9 cellular contexts compared by ENCODE assay signal in genomic region chr3:30597131-30597768, GRCh38. TPM values are rescaled to one million over a fixed set of nuclear protein-coding genes. Genes with fewer than 3 reads are reported as not detected.
DNase-seq lines count a peak whose midpoint lies in the region; ATAC-seq and TF ChIP-seq lines count a peak whose summit lies in the region.
"Had no signal": no experiment of that assay in that cellular context is flagged by ENCODE, and none has a peak within 500 bp of the region (broad histone marks: within the 10 kb centered on the region; RNA-seq: fewer than 3 reads in every experiment).

No MANE protein-coding gene starts in this region.

- H3K27ac Mint-ChIP-seq in Calu3 (ENCODE audit: unreplicated experiment) (peak overlapping the region; percentile 91), progenitor cell of endocrine pancreas (peak overlapping the region; percentile 97)
- H3K27ac Mint-ChIP-seq in stimulated activated naive CD8-positive, alpha-beta T cell treated with anti-CD3 and anti-CD28 coated beads, Interleukin-15, amount 100 ng/mL, for 72 hours: peak overlapping the region in 1 of 2 donors; percentile 19

- no peaks in the 10 kb centered on the region for H3K27me3 ChIP-seq in Peyer's patch
- H3K27me3 ChIP-seq in BE2C: no peaks in the 10 kb centered on the region

- intact Hi-C loops in Calu3 (cut with micrococcal nuclease; ENCODE audit: unreplicated experiment): loop anchor here (1.0 to 5.0 kb wide), 2 partner anchors 58 to 105 kb away; no protein-coding TSS in a partner anchor

- H3K27ac ChIP-seq in Peyer's patch: peak overlapping the region in 3 of 4 donors; percentile 8 to 56 (median 49)

- CTCF ChIA-PET in Calu3 (lab: Charles Lee): interaction anchor here (0.6 to 1.1 kb wide), 2 partner anchors 9 to 16 kb away, joined by 3 to 4 read pairs; partner anchors contain the start of gene TGFBR2

- H3K9me3 Mint-ChIP-seq in Calu3 (ENCODE audit: low read depth, unreplicated experiment) (no peaks in the 10 kb centered on the region), progenitor cell of endocrine pancreas (ENCODE audit: low read depth) (peaks cover 12% of the 10 kb centered on the region)
- peaks cover 0 to 5% of the 10 kb centered on the region in 2 donors for H3K9me3 Mint-ChIP-seq in stimulated activated naive CD8-positive, alpha-beta T cell treated with anti-CD3 and anti-CD28 coated beads, Interleukin-15, amount 100 ng/mL, for 72 hours

- H3K27me3 Mint-ChIP-seq in Calu3 (ENCODE audit: unreplicated experiment) (no peaks in the 10 kb centered on the region), progenitor cell of endocrine pancreas (no peaks in the 10 kb centered on the region)
- no peaks in the 10 kb centered on the region for H3K27me3 Mint-ChIP-seq in stimulated activated naive CD8-positive, alpha-beta T cell treated with anti-CD3 and anti-CD28 coated beads, Interleukin-15, amount 100 ng/mL, for 72 hours

- peak; percentile 45 for DNase-seq in Calu3
- no peak for DNase-seq in Peyer's patch
- peak; percentile 68 for DNase-seq in fibroblast of peridontal ligament (ENCODE audit: extremely low read depth)
- no peak for DNase-seq in progenitor cell of endocrine pancreas (ENCODE audit: low spot score, unreplicated experiment)
- no peak for DNase-seq in BE2C
- DNase-seq in DMS79 treated with DMSO at 0.1 percent for 48 hours (lab: John Stamatoyannopoulos, UW): no peak
- DNase-seq in stimulated activated naive CD8-positive, alpha-beta T cell treated with anti-CD3 and anti-CD28 coated beads, Interleukin-15, amount 100 ng/mL, for 72 hours: no peak
- DNase-seq: NCI-H524 had no signal

- no peaks in the 10 kb centered on the region for H3K36me3 ChIP-seq in Peyer's patch
- H3K36me3 ChIP-seq in BE2C: no peaks in the 10 kb centered on the region

- no peak for ATAC-seq in stimulated activated naive CD8-positive, alpha-beta T cell treated with anti-CD3 and anti-CD28 coated beads, Interleukin-15, amount 100 ng/mL, for 72 hours
- ATAC-seq in HG03097 (IDR thresholded peaks at IDR 0.05; ENCODE audit: low FRiP score, unreplicated experiment): no peak

- H3K4me3 Mint-ChIP-seq in Calu3 (ENCODE audit: low read depth, unreplicated experiment) (no peak overlapping the region), progenitor cell of endocrine pancreas (ENCODE audit: low read depth) (peak overlapping the region; percentile 44)
- no peak overlapping the region for H3K4me3 Mint-ChIP-seq in stimulated activated naive CD8-positive, alpha-beta T cell treated with anti-CD3 and anti-CD28 coated beads, Interleukin-15, amount 100 ng/mL, for 72 hours

- H3K4me1 ChIP-seq in Peyer's patch (peaks cover 0 to 28% (median 8%) of the 10 kb centered on the region in 4 donors), BE2C (no peaks in the 10 kb centered on the region)

- H3K4me3 ChIP-seq in Peyer's patch (no peak overlapping the region), BE2C (ENCODE audit: low read depth, low read length) (no peak overlapping the region)

- no TSS peak for BruUV-seq in Calu3 (replicated peaks; lab: Mats Ljungman, UMichigan)

- no peak for TF ChIP-seq CTCF in Calu3 (IDR thresholded peaks at IDR 0.05; ENCODE audit: unreplicated experiment)
- TF ChIP-seq CTCF in Peyer's patch (IDR thresholded peaks at IDR 0.05): no peak
- no peak for TF ChIP-seq CTCF in progenitor cell of endocrine pancreas (IDR thresholded peaks at IDR 0.05; ENCODE audit: unreplicated experiment)
- TF ChIP-seq CTCF in BE2C (IDR thresholded peaks at IDR 0.05; ENCODE audit: low read depth, low read length): no peak

- H3K9me3 ChIP-seq in Peyer's patch (no peaks in the 10 kb centered on the region), BE2C (no peaks in the 10 kb centered on the region)

- H3K36me3 Mint-ChIP-seq in Calu3 (ENCODE audit: insufficient read depth, unreplicated experiment): peaks cover 12% of the 10 kb centered on the region
- peaks cover 4% of the 10 kb centered on the region for H3K36me3 Mint-ChIP-seq in progenitor cell of endocrine pancreas (ENCODE audit: insufficient read depth)

- TF ChIP-seq POLR2A in Peyer's patch (IDR thresholded peaks at IDR 0.05): no peak

- H3K4me1 Mint-ChIP-seq in Calu3 (ENCODE audit: low read depth, unreplicated experiment): peaks cover 48% of the 10 kb centered on the region
- H3K4me1 Mint-ChIP-seq in progenitor cell of endocrine pancreas (ENCODE audit: low read depth): peaks cover 26% of the 10 kb centered on the region
- peaks cover 51% of the 10 kb centered on the region for H3K4me1 Mint-ChIP-seq in stimulated activated naive CD8-positive, alpha-beta T cell treated with anti-CD3 and anti-CD28 coated beads, Interleukin-15, amount 100 ng/mL, for 72 hours

RNA-seq across cellular contexts. Expression of gene TGFBR2, which starts 9.2 kb away (rescaled TPM):
- total RNA-seq in Calu3 (2022): 103 and 105 TPM in 2 replicates
- 100 to 1,000 TPM in 2 of 4 donors, 10 to 100 TPM in 2; 51.8 to 127 (median 105) TPM for total RNA-seq in Peyer's patch
- total RNA-seq in progenitor cell of endocrine pancreas: 21.1 and 21.2 TPM in 2 replicates
- polyA plus RNA-seq in BE2C (2012; ENCODE audit: insufficient read depth, insufficient read length, low read depth): 2.3 TPM

Comparison
In these comparisons a context has a peak if more than half of its experiments do, and no peak if none do; other contexts are left out.
1. DNase-seq: peak in Calu3 (single experiment) and fibroblast of peridontal ligament (single experiment); none in Peyer's patch (0 of 3), progenitor cell of endocrine pancreas (single experiment), BE2C (single experiment), DMS79 treated with DMSO at 0.1 percent for 48 hours (single experiment) and stimulated activated naive CD8-positive, alpha-beta T cell treated with anti-CD3 and anti-CD28 coated beads, Interleukin-15, amount 100 ng/mL, for 72 hours (0 of 2).